ENCODE assay signal across 1 cellular context in genomic region chr7:26198781-26199169, GRCh38.
TF ChIP-seq lines count a peak whose summit lies in the region.

No MANE protein-coding gene starts in this region.

TF ChIP-seq in endothelial cell of umbilical vein, 7 proteins besides CTCF, POLR2A, EP300 and RAD21:
- no peak for TF ChIP-seq EZH2 (IDR thresholded peaks at IDR 0.05; ENCODE audit: borderline replicate concordance, low read depth, low read length, severe bottlenecking)
